In the genomic region with DNA sequence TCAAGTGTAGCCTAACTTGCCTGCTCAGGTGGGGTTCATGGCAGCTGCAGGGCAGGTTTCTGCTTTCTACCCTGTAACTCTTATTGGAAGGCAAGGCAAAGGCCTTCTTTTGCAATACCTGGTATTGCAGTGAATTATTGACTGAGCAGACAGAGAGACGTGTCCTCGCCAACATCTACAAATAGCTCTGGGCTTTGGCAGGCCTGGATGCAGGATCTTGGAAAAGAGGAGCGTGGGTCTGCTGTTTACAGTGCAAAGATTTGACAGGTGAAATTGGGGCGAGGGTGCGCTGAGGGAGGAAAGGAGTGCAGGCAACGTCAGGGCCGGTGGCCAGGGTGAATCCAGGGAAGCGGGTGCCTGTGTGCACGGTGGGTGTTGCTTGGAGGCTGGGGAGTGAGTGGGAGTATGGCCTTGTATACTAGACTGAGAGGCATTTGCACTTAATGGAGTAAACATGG, we compare ENCODE assay signal across 1 cellular context.
TF ChIP-seq lines count a peak whose summit lies in the region.

No MANE protein-coding gene starts in this region.

TF ChIP-seq in HepG2, 621 proteins besides CTCF, POLR2A, EP300 and RAD21 (continued from another document and continues in another):
- TF ChIP-seq, protein P1, sequence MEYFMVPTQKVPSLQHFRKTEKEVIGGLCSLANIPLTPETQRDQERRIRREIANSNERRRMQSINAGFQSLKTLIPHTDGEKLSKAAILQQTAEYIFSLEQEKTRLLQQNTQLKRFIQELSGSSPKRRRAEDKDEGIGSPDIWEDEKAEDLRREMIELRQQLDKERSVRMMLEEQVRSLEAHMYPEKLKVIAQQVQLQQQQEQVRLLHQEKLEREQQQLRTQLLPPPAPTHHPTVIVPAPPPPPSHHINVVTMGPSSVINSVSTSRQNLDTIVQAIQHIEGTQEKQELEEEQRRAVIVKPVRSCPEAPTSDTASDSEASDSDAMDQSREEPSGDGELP (IDR thresholded peaks at IDR 0.05; ENCODE audit: borderline replicate concordance, low read depth): 0 out of 2 replicates have a peak, but pooled peaks have one; percentile 17
- peak; percentile 72; the same call in 1 of the 2 replicates for TF ChIP-seq SIX1 (CRISPR knock-in tag; IDR thresholded peaks at IDR 0.05; ENCODE audit: borderline replicate concordance)
- 0 out of 2 replicates have a peak, but pooled peaks have one; percentile 53 for TF ChIP-seq ZBTB7B (CRISPR knock-in tag; IDR thresholded peaks at IDR 0.05)
- peak; percentile 80 for TF ChIP-seq ZNF414 (CRISPR knock-in tag; IDR thresholded peaks at IDR 0.05)
- peak; percentile 60 for TF ChIP-seq MXD4 (CRISPR knock-in tag; IDR thresholded peaks at IDR 0.05)
- TF ChIP-seq ZNF329 (CRISPR knock-in tag; IDR thresholded peaks at IDR 0.05; ENCODE audit: low read depth): 0 out of 2 replicates have a peak, but pooled peaks have one; percentile 23
- TF ChIP-seq, protein P2, sequence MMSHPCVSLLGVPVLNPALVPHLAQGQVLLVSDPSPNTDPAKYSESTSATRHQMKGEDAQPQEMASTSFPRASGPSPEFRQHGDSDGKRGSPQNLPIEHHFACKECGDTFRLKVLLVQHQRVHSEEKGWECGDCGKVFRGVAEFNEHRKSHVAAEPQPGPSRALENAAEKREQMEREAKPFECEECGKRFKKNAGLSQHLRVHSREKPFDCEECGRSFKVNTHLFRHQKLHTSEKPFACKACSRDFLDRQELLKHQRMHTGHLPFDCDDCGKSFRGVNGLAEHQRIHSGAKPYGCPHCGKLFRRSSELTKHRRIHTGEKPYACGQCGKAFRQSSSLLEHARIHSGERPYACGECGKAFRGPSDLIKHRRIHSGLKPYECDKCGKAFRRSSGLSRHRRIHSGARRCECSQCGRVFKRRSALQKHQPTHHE (CRISPR knock-in tag; IDR thresholded peaks at IDR 0.05; ENCODE audit: borderline replicate concordance): no peak
- TF ChIP-seq ZNF772 (CRISPR knock-in tag; IDR thresholded peaks at IDR 0.05): 0 out of 2 replicates have a peak, but pooled peaks have one; percentile 49
- TF ChIP-seq, protein P3, sequence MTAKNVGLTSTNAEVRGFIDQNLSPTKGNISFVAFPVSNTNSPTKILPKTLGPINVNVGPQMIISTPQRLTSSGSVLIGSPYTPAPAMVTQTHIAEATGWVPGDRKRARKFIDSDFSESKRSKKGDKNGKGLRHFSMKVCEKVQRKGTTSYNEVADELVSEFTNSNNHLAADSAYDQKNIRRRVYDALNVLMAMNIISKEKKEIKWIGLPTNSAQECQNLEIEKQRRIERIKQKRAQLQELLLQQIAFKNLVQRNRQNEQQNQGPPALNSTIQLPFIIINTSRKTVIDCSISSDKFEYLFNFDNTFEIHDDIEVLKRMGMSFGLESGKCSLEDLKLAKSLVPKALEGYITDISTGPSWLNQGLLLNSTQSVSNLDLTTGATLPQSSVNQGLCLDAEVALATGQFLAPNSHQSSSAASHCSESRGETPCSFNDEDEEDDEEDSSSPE (CRISPR knock-in tag; IDR thresholded peaks at IDR 0.05): 0 out of 2 replicates have a peak, but pooled peaks have one; percentile 39
- peak; percentile 92 for TF ChIP-seq PAXIP1 (CRISPR knock-in tag; conservative IDR thresholded peaks at IDR 0.05)
- TF ChIP-seq SAFB2 (CRISPR knock-in tag; IDR thresholded peaks at IDR 0.05; ENCODE audit: borderline replicate concordance, low read depth): 0 out of 2 replicates have a peak, but pooled peaks have one; percentile 23
- TF ChIP-seq GFI1 (CRISPR knock-in tag; IDR thresholded peaks at IDR 0.05; ENCODE audit: borderline replicate concordance): peak; percentile 98
- peak; percentile 93 for TF ChIP-seq POGZ (CRISPR knock-in tag; IDR thresholded peaks at IDR 0.05)
- peak; percentile 85; the same call in 1 of the 2 replicates for TF ChIP-seq ZSCAN29 (CRISPR knock-in tag; conservative IDR thresholded peaks at IDR 0.05)
- 0 out of 2 replicates have a peak, but pooled peaks have one; percentile 61 for TF ChIP-seq BCL3 (CRISPR knock-in tag; IDR thresholded peaks at IDR 0.05)
- TF ChIP-seq HDAC2 (CRISPR knock-in tag; IDR thresholded peaks at IDR 0.05): peak; percentile 98
- no peak for TF ChIP-seq RBM22 (optimal IDR thresholded peaks at IDR 0.05; ENCODE audit: low read length)
- TF ChIP-seq ZNF609 (CRISPR knock-in tag; IDR thresholded peaks at IDR 0.05; ENCODE audit: borderline replicate concordance): peak; percentile 89
- TF ChIP-seq FOXC1 (CRISPR knock-in tag; IDR thresholded peaks at IDR 0.05; ENCODE audit: borderline replicate concordance): peak; percentile 62; the same call in 1 of the 2 replicates
- TF ChIP-seq GLI4 (CRISPR knock-in tag; IDR thresholded peaks at IDR 0.05; ENCODE audit: borderline replicate concordance): no peak
- TF ChIP-seq RXRB (CRISPR knock-in tag; IDR thresholded peaks at IDR 0.05; ENCODE audit: borderline replicate concordance): peak; percentile 87
- TF ChIP-seq HNF1A (IDR thresholded peaks at IDR 0.05; ENCODE audit: low read depth): peak; percentile 63; the same call in 1 of the 2 replicates
- peak; percentile 59; the same call in 1 of the 2 replicates for TF ChIP-seq HNF1A (CRISPR knock-in tag; IDR thresholded peaks at IDR 0.05; ENCODE audit: borderline replicate concordance)
- 0 out of 2 replicates have a peak, but pooled peaks have one; percentile 42 for TF ChIP-seq SMYD3 (CRISPR knock-in tag; IDR thresholded peaks at IDR 0.05)
- TF ChIP-seq ZBTB46 (CRISPR knock-in tag; IDR thresholded peaks at IDR 0.05; ENCODE audit: borderline replicate concordance): no peak
- TF ChIP-seq ETV6 (CRISPR knock-in tag; conservative IDR thresholded peaks at IDR 0.05): no peak
- no peak for TF ChIP-seq ZBTB2 (CRISPR knock-in tag; IDR thresholded peaks at IDR 0.05; ENCODE audit: low read depth)
- peak; percentile 68; the same call in 1 of the 2 replicates for TF ChIP-seq ZNF510 (CRISPR knock-in tag; IDR thresholded peaks at IDR 0.05; ENCODE audit: low read depth)
- TF ChIP-seq ZBTB21 (CRISPR knock-in tag; IDR thresholded peaks at IDR 0.05): no peak
